ENCODE assay signal across 11 cellular contexts in the genomic region with DNA sequence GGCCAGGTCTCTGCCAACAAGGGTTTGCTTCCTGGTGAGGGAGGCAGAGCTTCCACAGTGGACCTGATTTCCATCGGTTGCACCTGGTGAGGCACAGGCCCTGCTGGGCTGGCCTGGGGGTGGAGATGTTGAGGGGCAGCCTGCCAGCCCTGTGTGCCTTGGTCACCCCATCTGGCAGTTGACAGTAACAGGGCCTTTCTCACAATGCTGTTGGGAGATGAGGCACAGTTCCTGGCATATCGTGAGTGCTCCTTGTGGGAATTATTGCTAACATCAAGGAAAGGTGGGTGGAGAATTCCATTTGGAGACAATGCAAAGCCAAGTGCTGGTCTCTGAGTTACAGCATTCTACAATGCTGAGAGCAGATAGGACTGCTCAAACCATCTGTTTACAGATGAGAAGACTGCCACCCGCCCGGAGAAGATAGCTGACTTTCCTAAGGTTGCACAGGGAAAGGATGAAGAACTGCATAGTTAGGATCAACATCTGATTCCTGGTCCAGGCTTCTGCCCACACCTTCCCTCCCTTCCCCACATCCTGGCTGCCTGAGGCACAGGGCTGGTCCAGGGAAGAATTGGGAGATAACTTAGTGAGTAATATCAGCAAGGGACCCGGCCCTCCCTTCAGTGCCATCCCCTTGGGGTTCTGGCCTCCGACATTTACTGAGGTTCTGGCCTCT. TPM values are rescaled to one million over a fixed set of nuclear protein-coding genes. Genes with fewer than 3 reads are reported as not detected.
A peak's percentile ranks its signal among the peaks of the same experiment; 100 is the strongest.
DNase-seq lines count a peak whose midpoint lies in the region; ATAC-seq, FAIRE-seq and TF ChIP-seq lines count a peak whose summit lies in the region.
"Had no signal": no experiment of that assay in that cellular context is flagged by ENCODE, and none has a peak within 500 bp of the region (broad histone marks: within the 10 kb centered on the region; RNA-seq: fewer than 3 reads in every experiment).

No MANE protein-coding gene starts in this region.

- no peak for TF ChIP-seq POLR2A in H54 (IDR thresholded peaks at IDR 0.05; ENCODE audit: low read depth, low read length)

- ATAC-seq in GM21528 (IDR thresholded peaks at IDR 0.05; ENCODE audit: low FRiP score, unreplicated experiment): no peak

- H3K27me3 ChIP-seq in H7 (ENCODE audit: control insufficient read depth, insufficient read depth, low read length) (peaks cover 4% of the 10 kb centered on the region), adipocyte (replicated peaks; ENCODE audit: control insufficient read depth, insufficient read depth, low read length) (no peaks in the 10 kb centered on the region), iPS-20b (ENCODE audit: insufficient read depth, low read length) (peaks cover 24% of the 10 kb centered on the region; the same call in 1 of the 2 replicates)

- H3K9me3 ChIP-seq in adipocyte (ENCODE audit: control insufficient read depth, low read length) (no peaks in the 10 kb centered on the region), iPS-20b (ENCODE audit: insufficient read depth, low read depth, low read length) (no peaks in the 10 kb centered on the region)

- H3K9ac ChIP-seq in adipocyte (ENCODE audit: low read length): peak overlapping the region; percentile 90
- peak overlapping the region; percentile 86 for H3K9ac ChIP-seq in iPS-20b (ENCODE audit: low read depth, low read length)

- peaks cover 37% of the 10 kb centered on the region for H3K4me1 ChIP-seq in adipocyte (ENCODE audit: control insufficient read depth, insufficient read depth, low read length)
- H3K4me1 ChIP-seq in iPS-20b (ENCODE audit: insufficient read depth, low read length): peaks cover 12% of the 10 kb centered on the region

- H3K4me3 ChIP-seq in H7 (ENCODE audit: insufficient read depth, low read depth, low read length) (peak overlapping the region; percentile 90), adipocyte (ENCODE audit: low read length) (peak overlapping the region; percentile 84), iPS-20b (ENCODE audit: low read length) (peak overlapping the region; percentile 88), skeletal muscle cell (ENCODE audit: low read depth, low read length) (peak overlapping the region; percentile 69)

- peak; percentile 38 for DNase-seq in H7
- no peak for DNase-seq in adipocyte (ENCODE audit: low read depth)
- DNase-seq in skeletal muscle cell (ENCODE audit: low read depth): no peak
- no peak for DNase-seq in activated CD8-positive, alpha-beta memory T cell treated with anti-CD3 and anti-CD28 coated beads for 24 hours
- DNase-seq in NCI-H2029 (lab: John Stamatoyannopoulos, UW): no peak
- no peak for DNase-seq in H54 (ENCODE audit: insufficient read length, low spot score)
- DNase-seq: activated gamma-delta T cell treated with Interleukin-2 at 50 U/mL for 16 hours, erythroblast, NCI-H748 treated with DMSO at 0.1 percent for 48 hours had no signal

- H3K36me3 ChIP-seq in H7 (replicated peaks; ENCODE audit: control insufficient read depth, insufficient read depth, low read length) (no peaks in the 10 kb centered on the region), adipocyte (ENCODE audit: control insufficient read depth, insufficient read depth, low read length, severe bottlenecking) (no peaks in the 10 kb centered on the region), iPS-20b (ENCODE audit: insufficient read depth, low read depth, low read length) (no peaks in the 10 kb centered on the region)

- FAIRE-seq in H54 (lab: Jason Lieb, UNC): no peak

- H3K27ac ChIP-seq in iPS-20b (ENCODE audit: low read length): peak overlapping the region; percentile 75

RNA-seq across cellular contexts. Expression of a gene that starts 1.8 kb away (rescaled TPM):
- total RNA-seq in H7 (2014; rRNA removed; shearing (Covaris generic)): 39.2 and 40.0 TPM in 2 replicates

RNA-seq across cellular contexts. Expression of a gene that starts 42.0 kb away (rescaled TPM):
- total RNA-seq in H7 (2014; rRNA removed; shearing (Covaris generic)): 14.4 and 15.6 TPM in 2 replicates
